In genomic region chr2:180520206-180520605, GRCh38 we compare ENCODE assay signal across 12 cellular contexts.
DNase-seq lines count a peak whose midpoint lies in the region; ATAC-seq and TF ChIP-seq lines count a peak whose summit lies in the region.
"Had no signal": no experiment of that assay in that cellular context is flagged by ENCODE, and none has a peak within 500 bp of the region (broad histone marks: within the 10 kb centered on the region; RNA-seq: fewer than 3 reads in every experiment).

No MANE protein-coding gene starts in this region.

- H3K27me3 Mint-ChIP-seq in osteocyte (ENCODE audit: unreplicated experiment), result no peaks in the 10 kb centered on the region
- H3K27me3 Mint-ChIP-seq: activated B cell treated with CpG ODN at 0.5 μM for 24 hours had no signal

- no peak overlapping the region for H3K4me3 ChIP-seq in smooth muscle cell
- H3K4me3 ChIP-seq: lower lobe of right lung had no signal

- H3K27ac ChIP-seq in smooth muscle cell (ENCODE audit: low read depth), result no peak overlapping the region
- H3K27ac ChIP-seq: lower lobe of right lung had no signal

- intact Hi-C loops in left colon (cut with DNase I, micrococcal nuclease), result no loop called here

- H3K4me1 ChIP-seq in smooth muscle cell (ENCODE audit: low read depth), result no peaks in the 10 kb centered on the region
- H3K4me1 ChIP-seq: lower lobe of right lung had no signal

- no peaks in the 10 kb centered on the region for H3K9me3 Mint-ChIP-seq in osteocyte (ENCODE audit: unreplicated experiment)
- H3K9me3 Mint-ChIP-seq: activated B cell treated with CpG ODN at 0.5 μM for 24 hours; activated naive CD4-positive, alpha-beta T cell treated with anti-CD3 and anti-CD28 coated beads for 36 hours had no signal

- H3K9ac ChIP-seq in smooth muscle cell (ENCODE audit: low read depth), result no peak overlapping the region

- no peak overlapping the region for H3K4me3 Mint-ChIP-seq in osteocyte (ENCODE audit: unreplicated experiment)
- H3K4me3 Mint-ChIP-seq: activated B cell treated with CpG ODN at 0.5 μM for 24 hours; activated naive CD4-positive, alpha-beta T cell treated with anti-CD3 and anti-CD28 coated beads for 36 hours had no signal

- DNase-seq in COLO668 (lab: John Stamatoyannopoulos, UW; ENCODE audit: unreplicated experiment) (peak; percentile 23), HuH-7.5 (ENCODE audit: low spot score) (peak; percentile 6), SW480 (ENCODE audit: low spot score) (peak; percentile 7), left colon (no peak), osteocyte (ENCODE audit: extremely low spot score, unreplicated experiment) (no peak), NCI-H1436 (lab: John Stamatoyannopoulos, UW) (no peak), smooth muscle cell (lab: John Stamatoyannopoulos, UW; ENCODE audit: unreplicated experiment) (no peak)
- DNase-seq: activated B cell treated with CpG ODN at 0.5 μM for 24 hours; activated naive CD4-positive, alpha-beta T cell treated with anti-CD3 and anti-CD28 coated beads for 36 hours; DND-41; lower lobe of right lung had no signal

- H3K4me2 ChIP-seq in smooth muscle cell, result no peak overlapping the region

- H3K36me3 Mint-ChIP-seq in osteocyte (ENCODE audit: unreplicated experiment), result no peaks in the 10 kb centered on the region

- no peaks in the 10 kb centered on the region for H3K27me3 ChIP-seq in smooth muscle cell (ENCODE audit: low read depth)

- no peak for TF ChIP-seq CTCF in osteocyte (IDR thresholded peaks at IDR 0.05)
- TF ChIP-seq CTCF in smooth muscle cell (IDR thresholded peaks at IDR 0.05; ENCODE audit: borderline replicate concordance, insufficient read depth, poor library complexity, severe bottlenecking), result no peak

- no peak overlapping the region for H2AFZ ChIP-seq in smooth muscle cell (ENCODE audit: low read depth)

- H3K4me1 Mint-ChIP-seq in osteocyte (ENCODE audit: unreplicated experiment), result peaks cover 36% of the 10 kb centered on the region

- H3K9me3 ChIP-seq in smooth muscle cell (replicated peaks; ENCODE audit: low read depth), result no peaks in the 10 kb centered on the region
- H3K9me3 ChIP-seq: lower lobe of right lung had no signal

- no peak overlapping the region for H3K27ac Mint-ChIP-seq in osteocyte (ENCODE audit: unreplicated experiment)
- H3K27ac Mint-ChIP-seq: activated B cell treated with CpG ODN at 0.5 μM for 24 hours; activated naive CD4-positive, alpha-beta T cell treated with anti-CD3 and anti-CD28 coated beads for 36 hours had no signal

- H3K36me3 ChIP-seq in smooth muscle cell (ENCODE audit: low read depth), result no peaks in the 10 kb centered on the region
- H3K36me3 ChIP-seq: lower lobe of right lung had no signal

- no peaks in the 10 kb centered on the region for H3K79me2 ChIP-seq in smooth muscle cell (ENCODE audit: low read depth)

- H4K20me1 ChIP-seq in smooth muscle cell (ENCODE audit: low read depth), result no peaks in the 10 kb centered on the region

- no peaks in the 10 kb centered on the region for H3F3A ChIP-seq in smooth muscle cell (ENCODE audit: low read depth)

- peak; percentile 55 for ATAC-seq in left colon
- ATAC-seq in HG03460 (IDR thresholded peaks at IDR 0.05; ENCODE audit: unreplicated experiment), result no peak

Comparison
In these comparisons a context has a peak if more than half of its experiments do, and no peak if none do; other contexts are left out.
1. DNase-seq: peak in COLO668 (single experiment), HuH-7.5 (single experiment) and SW480 (single experiment); none in left colon (0 of 2), osteocyte (single experiment), NCI-H1436 (single experiment) and smooth muscle cell (single experiment).